ENCODE assay signal across 1 cellular context in the genomic region with DNA sequence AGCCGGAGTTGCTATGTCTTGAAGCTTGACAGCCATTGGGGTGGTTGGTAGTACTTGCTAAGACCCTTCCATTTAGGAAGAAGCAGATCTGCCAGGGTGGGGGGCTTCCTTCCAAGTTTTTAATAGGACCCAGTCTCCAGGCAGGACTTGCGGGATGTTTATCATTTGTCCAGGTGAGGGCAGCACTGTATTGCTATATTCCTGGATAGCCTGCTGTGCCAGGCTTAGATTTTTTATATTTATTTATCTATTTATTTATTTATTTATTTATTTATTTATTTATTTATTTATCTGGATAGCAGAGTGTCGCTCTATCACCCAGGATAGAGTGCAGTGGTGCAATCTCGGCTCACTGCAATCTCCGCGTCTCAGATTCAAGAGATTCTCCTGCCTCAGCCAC.
TF ChIP-seq lines count a peak whose summit lies in the region.

No MANE protein-coding gene starts in this region.

TF ChIP-seq in HEK293, 187 proteins besides CTCF, POLR2A, EP300 and RAD21 (continued from another document and continues in another):
- TF ChIP-seq, protein P1, sequence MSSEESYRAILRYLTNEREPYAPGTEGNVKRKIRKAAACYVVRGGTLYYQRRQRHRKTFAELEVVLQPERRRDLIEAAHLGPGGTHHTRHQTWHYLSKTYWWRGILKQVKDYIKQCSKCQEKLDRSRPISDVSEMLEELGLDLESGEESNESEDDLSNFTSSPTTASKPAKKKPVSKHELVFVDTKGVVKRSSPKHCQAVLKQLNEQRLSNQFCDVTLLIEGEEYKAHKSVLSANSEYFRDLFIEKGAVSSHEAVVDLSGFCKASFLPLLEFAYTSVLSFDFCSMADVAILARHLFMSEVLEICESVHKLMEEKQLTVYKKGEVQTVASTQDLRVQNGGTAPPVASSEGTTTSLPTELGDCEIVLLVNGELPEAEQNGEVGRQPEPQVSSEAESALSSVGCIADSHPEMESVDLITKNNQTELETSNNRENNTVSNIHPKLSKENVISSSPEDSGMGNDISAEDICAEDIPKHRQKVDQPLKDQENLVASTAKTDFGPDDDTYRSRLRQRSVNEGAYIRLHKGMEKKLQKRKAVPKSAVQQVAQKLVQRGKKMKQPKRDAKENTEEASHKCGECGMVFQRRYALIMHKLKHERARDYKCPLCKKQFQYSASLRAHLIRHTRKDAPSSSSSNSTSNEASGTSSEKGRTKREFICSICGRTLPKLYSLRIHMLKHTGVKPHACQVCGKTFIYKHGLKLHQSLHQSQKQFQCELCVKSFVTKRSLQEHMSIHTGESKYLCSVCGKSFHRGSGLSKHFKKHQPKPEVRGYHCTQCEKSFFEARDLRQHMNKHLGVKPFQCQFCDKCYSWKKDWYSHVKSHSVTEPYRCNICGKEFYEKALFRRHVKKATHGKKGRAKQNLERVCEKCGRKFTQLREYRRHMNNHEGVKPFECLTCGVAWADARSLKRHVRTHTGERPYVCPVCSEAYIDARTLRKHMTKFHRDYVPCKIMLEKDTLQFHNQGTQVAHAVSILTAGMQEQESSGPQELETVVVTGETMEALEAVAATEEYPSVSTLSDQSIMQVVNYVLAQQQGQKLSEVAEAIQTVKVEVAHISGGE (tag by site-specific recombination; conservative IDR thresholded peaks at IDR 0.05; ENCODE audit: low read depth) = peak; percentile 88
- peak; percentile 87 for TF ChIP-seq ZNF510 (tag by site-specific recombination; IDR thresholded peaks at IDR 0.05; ENCODE audit: insufficient replicate concordance)
- no peak for TF ChIP-seq ZSCAN16 (tag by site-specific recombination; IDR thresholded peaks at IDR 0.05)
- TF ChIP-seq ZNF654 (tag by site-specific recombination; IDR thresholded peaks at IDR 0.05; ENCODE audit: low read depth) = peak; percentile 70
- no peak for TF ChIP-seq HOXD13 (CRISPR knock-in tag; IDR thresholded peaks at IDR 0.05; ENCODE audit: borderline replicate concordance)
- TF ChIP-seq, protein P2, sequence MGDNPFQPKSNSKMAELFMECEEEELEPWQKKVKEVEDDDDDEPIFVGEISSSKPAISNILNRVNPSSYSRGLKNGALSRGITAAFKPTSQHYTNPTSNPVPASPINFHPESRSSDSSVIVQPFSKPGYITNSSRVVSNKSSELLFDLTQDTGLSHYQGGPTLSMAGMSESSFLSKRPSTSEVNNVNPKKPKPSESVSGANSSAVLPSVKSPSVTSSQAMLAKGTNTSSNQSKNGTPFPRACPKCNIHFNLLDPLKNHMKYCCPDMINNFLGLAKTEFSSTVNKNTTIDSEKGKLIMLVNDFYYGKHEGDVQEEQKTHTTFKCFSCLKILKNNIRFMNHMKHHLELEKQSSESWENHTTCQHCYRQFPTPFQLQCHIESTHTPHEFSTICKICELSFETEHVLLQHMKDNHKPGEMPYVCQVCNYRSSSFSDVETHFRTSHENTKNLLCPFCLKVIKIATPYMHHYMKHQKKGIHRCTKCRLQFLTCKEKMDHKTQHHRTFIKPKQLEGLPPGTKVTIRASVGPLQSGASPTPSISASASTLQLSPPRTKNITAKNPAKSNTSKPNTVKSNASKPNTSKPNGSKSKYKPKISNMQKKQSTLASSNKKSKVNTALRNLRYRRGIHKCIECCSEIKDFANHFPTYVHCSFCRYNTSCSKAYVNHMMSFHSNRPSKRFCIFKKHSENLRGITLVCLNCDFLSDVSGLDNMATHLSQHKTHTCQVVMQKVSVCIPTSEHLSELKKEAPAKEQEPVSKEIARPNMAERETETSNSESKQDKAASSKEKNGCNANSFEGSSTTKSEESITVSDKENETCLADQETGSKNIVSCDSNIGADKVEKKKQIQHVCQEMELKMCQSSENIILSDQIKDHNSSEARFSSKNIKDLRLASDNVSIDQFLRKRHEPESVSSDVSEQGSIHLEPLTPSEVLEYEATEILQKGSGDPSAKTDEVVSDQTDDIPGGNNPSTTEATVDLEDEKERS (tag by site-specific recombination; IDR thresholded peaks at IDR 0.05) = no peak
- no peak for TF ChIP-seq TCF7L2 (IDR thresholded peaks at IDR 0.05; ENCODE audit: borderline replicate concordance, low read depth, low read length)
- no peak for TF ChIP-seq ZBTB7A (tag by site-specific recombination; IDR thresholded peaks at IDR 0.05; ENCODE audit: low read depth)
- TF ChIP-seq ZNF623 (tag by site-specific recombination; IDR thresholded peaks at IDR 0.05) = peak; percentile 84
- no peak for TF ChIP-seq ZBTB48 (tag by site-specific recombination; IDR thresholded peaks at IDR 0.05)
- TF ChIP-seq ZNF157 (tag by site-specific recombination; IDR thresholded peaks at IDR 0.05) = no peak
- no peak for TF ChIP-seq ZNF169 (tag by site-specific recombination; IDR thresholded peaks at IDR 0.05)
- no peak for TF ChIP-seq ZNF175 (tag by site-specific recombination; IDR thresholded peaks at IDR 0.05)
- TF ChIP-seq MZF1 (tag by site-specific recombination; IDR thresholded peaks at IDR 0.05; ENCODE audit: borderline replicate concordance) = peak; percentile 48; the same call in 1 of the 2 replicates
- TF ChIP-seq ZNF248 (tag by site-specific recombination; IDR thresholded peaks at IDR 0.05) = no peak
- TF ChIP-seq KLF9 (tag by site-specific recombination; IDR thresholded peaks at IDR 0.05; ENCODE audit: low read depth) = no peak
- TF ChIP-seq, protein P3, sequence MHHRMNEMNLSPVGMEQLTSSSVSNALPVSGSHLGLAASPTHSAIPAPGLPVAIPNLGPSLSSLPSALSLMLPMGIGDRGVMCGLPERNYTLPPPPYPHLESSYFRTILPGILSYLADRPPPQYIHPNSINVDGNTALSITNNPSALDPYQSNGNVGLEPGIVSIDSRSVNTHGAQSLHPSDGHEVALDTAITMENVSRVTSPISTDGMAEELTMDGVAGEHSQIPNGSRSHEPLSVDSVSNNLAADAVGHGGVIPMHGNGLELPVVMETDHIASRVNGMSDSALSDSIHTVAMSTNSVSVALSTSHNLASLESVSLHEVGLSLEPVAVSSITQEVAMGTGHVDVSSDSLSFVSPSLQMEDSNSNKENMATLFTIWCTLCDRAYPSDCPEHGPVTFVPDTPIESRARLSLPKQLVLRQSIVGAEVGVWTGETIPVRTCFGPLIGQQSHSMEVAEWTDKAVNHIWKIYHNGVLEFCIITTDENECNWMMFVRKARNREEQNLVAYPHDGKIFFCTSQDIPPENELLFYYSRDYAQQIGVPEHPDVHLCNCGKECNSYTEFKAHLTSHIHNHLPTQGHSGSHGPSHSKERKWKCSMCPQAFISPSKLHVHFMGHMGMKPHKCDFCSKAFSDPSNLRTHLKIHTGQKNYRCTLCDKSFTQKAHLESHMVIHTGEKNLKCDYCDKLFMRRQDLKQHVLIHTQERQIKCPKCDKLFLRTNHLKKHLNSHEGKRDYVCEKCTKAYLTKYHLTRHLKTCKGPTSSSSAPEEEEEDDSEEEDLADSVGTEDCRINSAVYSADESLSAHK (tag by site-specific recombination; IDR thresholded peaks at IDR 0.05) = no peak
- TF ChIP-seq ZNF354C (tag by site-specific recombination; IDR thresholded peaks at IDR 0.05; ENCODE audit: borderline replicate concordance, low read depth) = peak; percentile 65; the same call in 1 of the 2 replicates
- TF ChIP-seq ZFP41 (tag by site-specific recombination; IDR thresholded peaks at IDR 0.05; ENCODE audit: borderline replicate concordance) = no peak
- TF ChIP-seq, protein P4, sequence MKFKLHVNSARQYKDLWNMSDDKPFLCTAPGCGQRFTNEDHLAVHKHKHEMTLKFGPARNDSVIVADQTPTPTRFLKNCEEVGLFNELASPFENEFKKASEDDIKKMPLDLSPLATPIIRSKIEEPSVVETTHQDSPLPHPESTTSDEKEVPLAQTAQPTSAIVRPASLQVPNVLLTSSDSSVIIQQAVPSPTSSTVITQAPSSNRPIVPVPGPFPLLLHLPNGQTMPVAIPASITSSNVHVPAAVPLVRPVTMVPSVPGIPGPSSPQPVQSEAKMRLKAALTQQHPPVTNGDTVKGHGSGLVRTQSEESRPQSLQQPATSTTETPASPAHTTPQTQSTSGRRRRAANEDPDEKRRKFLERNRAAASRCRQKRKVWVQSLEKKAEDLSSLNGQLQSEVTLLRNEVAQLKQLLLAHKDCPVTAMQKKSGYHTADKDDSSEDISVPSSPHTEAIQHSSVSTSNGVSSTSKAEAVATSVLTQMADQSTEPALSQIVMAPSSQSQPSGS (tag by site-specific recombination; IDR thresholded peaks at IDR 0.05; ENCODE audit: low read depth) = no peak
- TF ChIP-seq ZNF324 (tag by site-specific recombination; IDR thresholded peaks at IDR 0.05) = no peak
- TF ChIP-seq SP3 (tag by site-specific recombination; IDR thresholded peaks at IDR 0.05) = peak; percentile 33; the same call in 1 of the 2 replicates
- no peak for TF ChIP-seq ZNF133 (tag by site-specific recombination; IDR thresholded peaks at IDR 0.05)
- TF ChIP-seq, protein P5, sequence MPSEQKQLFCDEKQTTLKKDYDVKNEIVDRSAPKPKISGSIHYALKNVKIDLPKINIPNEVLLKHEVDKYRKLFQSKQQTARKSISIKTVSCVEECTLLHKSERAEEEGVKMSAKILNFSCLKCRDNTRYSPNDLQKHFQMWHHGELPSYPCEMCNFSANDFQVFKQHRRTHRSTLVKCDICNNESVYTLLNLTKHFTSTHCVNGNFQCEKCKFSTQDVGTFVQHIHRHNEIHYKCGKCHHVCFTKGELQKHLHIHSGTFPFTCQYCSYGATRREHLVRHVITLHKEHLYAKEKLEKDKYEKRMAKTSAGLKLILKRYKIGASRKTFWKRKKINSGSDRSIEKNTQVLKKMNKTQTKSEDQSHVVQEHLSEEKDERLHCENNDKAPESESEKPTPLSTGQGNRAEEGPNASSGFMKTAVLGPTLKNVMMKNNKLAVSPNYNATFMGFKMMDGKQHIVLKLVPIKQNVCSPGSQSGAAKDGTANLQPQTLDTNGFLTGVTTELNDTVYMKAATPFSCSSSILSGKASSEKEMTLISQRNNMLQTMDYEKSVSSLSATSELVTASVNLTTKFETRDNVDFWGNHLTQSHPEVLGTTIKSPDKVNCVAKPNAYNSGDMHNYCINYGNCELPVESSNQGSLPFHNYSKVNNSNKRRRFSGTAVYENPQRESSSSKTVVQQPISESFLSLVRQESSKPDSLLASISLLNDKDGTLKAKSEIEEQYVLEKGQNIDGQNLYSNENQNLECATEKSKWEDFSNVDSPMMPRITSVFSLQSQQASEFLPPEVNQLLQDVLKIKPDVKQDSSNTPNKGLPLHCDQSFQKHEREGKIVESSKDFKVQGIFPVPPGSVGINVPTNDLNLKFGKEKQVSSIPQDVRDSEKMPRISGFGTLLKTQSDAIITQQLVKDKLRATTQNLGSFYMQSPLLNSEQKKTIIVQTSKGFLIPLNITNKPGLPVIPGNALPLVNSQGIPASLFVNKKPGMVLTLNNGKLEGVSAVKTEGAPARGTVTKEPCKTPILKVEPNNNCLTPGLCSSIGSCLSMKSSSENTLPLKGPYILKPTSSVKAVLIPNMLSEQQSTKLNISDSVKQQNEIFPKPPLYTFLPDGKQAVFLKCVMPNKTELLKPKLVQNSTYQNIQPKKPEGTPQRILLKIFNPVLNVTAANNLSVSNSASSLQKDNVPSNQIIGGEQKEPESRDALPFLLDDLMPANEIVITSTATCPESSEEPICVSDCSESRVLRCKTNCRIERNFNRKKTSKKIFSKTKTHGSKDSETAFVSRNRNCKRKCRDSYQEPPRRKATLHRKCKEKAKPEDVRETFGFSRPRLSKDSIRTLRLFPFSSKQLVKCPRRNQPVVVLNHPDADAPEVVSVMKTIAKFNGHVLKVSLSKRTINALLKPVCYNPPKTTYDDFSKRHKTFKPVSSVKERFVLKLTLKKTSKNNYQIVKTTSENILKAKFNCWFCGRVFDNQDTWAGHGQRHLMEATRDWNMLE (tag by site-specific recombination; conservative IDR thresholded peaks at IDR 0.05; ENCODE audit: low read depth) = peak; percentile 96
- no peak for TF ChIP-seq ZNF544 (tag by site-specific recombination; IDR thresholded peaks at IDR 0.05)
- TF ChIP-seq ZNF791 (tag by site-specific recombination; IDR thresholded peaks at IDR 0.05) = no peak
- TF ChIP-seq, protein P6, sequence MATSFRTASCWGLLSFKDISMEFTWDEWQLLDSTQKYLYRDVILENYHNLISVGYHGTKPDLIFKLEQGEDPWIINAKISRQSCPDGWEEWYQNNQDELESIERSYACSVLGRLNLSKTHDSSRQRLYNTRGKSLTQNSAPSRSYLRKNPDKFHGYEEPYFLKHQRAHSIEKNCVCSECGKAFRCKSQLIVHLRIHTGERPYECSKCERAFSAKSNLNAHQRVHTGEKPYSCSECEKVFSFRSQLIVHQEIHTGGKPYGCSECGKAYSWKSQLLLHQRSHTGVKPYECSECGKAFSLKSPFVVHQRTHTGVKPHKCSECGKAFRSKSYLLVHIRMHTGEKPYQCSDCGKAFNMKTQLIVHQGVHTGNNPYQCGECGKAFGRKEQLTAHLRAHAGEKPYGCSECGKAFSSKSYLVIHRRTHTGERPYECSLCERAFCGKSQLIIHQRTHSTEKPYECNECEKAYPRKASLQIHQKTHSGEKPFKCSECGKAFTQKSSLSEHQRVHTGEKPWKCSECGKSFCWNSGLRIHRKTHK (tag by site-specific recombination; IDR thresholded peaks at IDR 0.05) = no peak
- TF ChIP-seq ZNF140 (tag by site-specific recombination; IDR thresholded peaks at IDR 0.05) = peak; percentile 96
- no peak for TF ChIP-seq ZNF76 (tag by site-specific recombination; IDR thresholded peaks at IDR 0.05; ENCODE audit: borderline replicate concordance, low read depth)
- no peak for TF ChIP-seq ZNF16 (tag by site-specific recombination; IDR thresholded peaks at IDR 0.05; ENCODE audit: low read depth)
- TF ChIP-seq ZNF560 (tag by site-specific recombination; IDR thresholded peaks at IDR 0.05; ENCODE audit: borderline replicate concordance) = peak; percentile 69; the same call in 1 of the 2 replicates
- no peak for TF ChIP-seq ZNF184 (tag by site-specific recombination; IDR thresholded peaks at IDR 0.05)
- 0 out of 2 replicates have a peak, but pooled peaks have one; percentile 77 for TF ChIP-seq ZBTB1 (tag by site-specific recombination; IDR thresholded peaks at IDR 0.05)
- TF ChIP-seq ZNF501 (tag by site-specific recombination; IDR thresholded peaks at IDR 0.05) = no peak
- TF ChIP-seq MEIS1 (CRISPR knock-in tag; IDR thresholded peaks at IDR 0.05; ENCODE audit: borderline replicate concordance) = no peak
- peak; percentile 45; the same call in 1 of the 2 replicates for TF ChIP-seq OVOL3 (tag by site-specific recombination; IDR thresholded peaks at IDR 0.05)
- no peak for TF ChIP-seq ZNF114 (tag by site-specific recombination; IDR thresholded peaks at IDR 0.05)
- no peak for TF ChIP-seq BCL11A (tag by site-specific recombination; IDR thresholded peaks at IDR 0.05; ENCODE audit: low read depth)
- TF ChIP-seq, protein P7, sequence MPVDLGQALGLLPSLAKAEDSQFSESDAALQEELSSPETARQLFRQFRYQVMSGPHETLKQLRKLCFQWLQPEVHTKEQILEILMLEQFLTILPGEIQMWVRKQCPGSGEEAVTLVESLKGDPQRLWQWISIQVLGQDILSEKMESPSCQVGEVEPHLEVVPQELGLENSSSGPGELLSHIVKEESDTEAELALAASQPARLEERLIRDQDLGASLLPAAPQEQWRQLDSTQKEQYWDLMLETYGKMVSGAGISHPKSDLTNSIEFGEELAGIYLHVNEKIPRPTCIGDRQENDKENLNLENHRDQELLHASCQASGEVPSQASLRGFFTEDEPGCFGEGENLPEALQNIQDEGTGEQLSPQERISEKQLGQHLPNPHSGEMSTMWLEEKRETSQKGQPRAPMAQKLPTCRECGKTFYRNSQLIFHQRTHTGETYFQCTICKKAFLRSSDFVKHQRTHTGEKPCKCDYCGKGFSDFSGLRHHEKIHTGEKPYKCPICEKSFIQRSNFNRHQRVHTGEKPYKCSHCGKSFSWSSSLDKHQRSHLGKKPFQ (tag by site-specific recombination; IDR thresholded peaks at IDR 0.05) = peak; percentile 46; the same call in 1 of the 2 replicates
- no peak for TF ChIP-seq ZNF701 (tag by site-specific recombination; IDR thresholded peaks at IDR 0.05)
- TF ChIP-seq ZSCAN23 (tag by site-specific recombination; IDR thresholded peaks at IDR 0.05) = no peak
- peak; percentile 97 for TF ChIP-seq ZNF426 (tag by site-specific recombination; IDR thresholded peaks at IDR 0.05)
- no peak for TF ChIP-seq SETDB1 (IDR thresholded peaks at IDR 0.05; ENCODE audit: insufficient read length, low read length)
- no peak for TF ChIP-seq ZNF776 (tag by site-specific recombination; IDR thresholded peaks at IDR 0.05; ENCODE audit: borderline replicate concordance)
